In genomic region chr6:90221403-90221802, GRCh38 we compare ENCODE assay signal across 20 cellular contexts.
DNase-seq lines count a peak whose midpoint lies in the region; ATAC-seq and TF ChIP-seq lines count a peak whose summit lies in the region.
"Had no signal": no experiment of that assay in that cellular context is flagged by ENCODE, and none has a peak within 500 bp of the region (broad histone marks: within the 10 kb centered on the region; RNA-seq: fewer than 3 reads in every experiment).

No MANE protein-coding gene starts in this region.

- no peak for TF ChIP-seq POLR2A in gastrocnemius medialis (IDR thresholded peaks at IDR 0.05)

- in situ Hi-C loops in gastrocnemius medialis (cut with MboI; ENCODE audit: low sequenced_read_pairs in 4 of 4) = no loop called here

- H3K9me3 ChIP-seq in gastrocnemius medialis = no peaks in the 10 kb centered on the region
- H3K9me3 ChIP-seq: HAP-1 had no signal

- intact Hi-C loops in gastrocnemius medialis (cut with DNase I; ENCODE audit: low total_unique reads) = no loop called here

- ATAC-seq in foreskin keratinocyte (no peak), gastrocnemius medialis (no peak), HG03342 (IDR thresholded peaks at IDR 0.05; ENCODE audit: unreplicated experiment) (no peak), GM19455 (IDR thresholded peaks at IDR 0.05; ENCODE audit: unreplicated experiment) (no peak)
- ATAC-seq: natural killer cell treated with Interleukin-12 subunit alpha and Interleukin-12 subunit beta and Interleukin-15 and Interleukin-18, amount 100 ng/mL, for 72 hours; T-cell had no signal

- H3K4me3 ChIP-seq in gastrocnemius medialis = no peak overlapping the region
- H3K4me3 ChIP-seq: HAP-1, tibial artery had no signal

- TF ChIP-seq CTCF in foreskin keratinocyte (conservative IDR thresholded peaks at IDR 0.05) = no peak
- no peak for TF ChIP-seq CTCF in gastrocnemius medialis (IDR thresholded peaks at IDR 0.05 in 4 of 5, conservative IDR thresholded peaks at IDR 0.05 in 1 of 5)

- H3K4me1 ChIP-seq in foreskin keratinocyte = peaks cover 28% of the 10 kb centered on the region
- peaks cover 27 to 39% of the 10 kb centered on the region in 2 donors for H3K4me1 ChIP-seq in gastrocnemius medialis

- DNase-seq in DMS53 (lab: John Stamatoyannopoulos, UW) = peak; percentile 8
- DNase-seq in DMS53 treated with DMSO at 0.1 percent for 48 hours (lab: John Stamatoyannopoulos, UW; ENCODE audit: unreplicated experiment) = no peak
- peak; percentile 53 for DNase-seq in NAMALWA (ENCODE audit: low spot score)
- DNase-seq in foreskin keratinocyte = no peak
- DNase-seq in gastrocnemius medialis = no peak
- no peak for DNase-seq in glomerular visceral epithelial cell (ENCODE audit: extremely low spot score)
- DNase-seq: activated CD4-positive, alpha-beta T cell treated with anti-CD3 and anti-CD28 coated beads, Interleukin-2, amount 10 ng/mL, durations not matched to agents 7 days and 5 days; AML-193; NCI-H1417; NCI-H526; OCI-M1; SHP77; stimulated activated naive CD4-positive, alpha-beta T cell; T-cell; tibial artery had no signal

- no peaks in the 10 kb centered on the region for H3K27me3 ChIP-seq in foreskin keratinocyte
- no peaks in the 10 kb centered on the region for H3K27me3 ChIP-seq in gastrocnemius medialis
- H3K27me3 ChIP-seq: tibial artery had no signal

- no peaks in the 10 kb centered on the region for H3K36me3 ChIP-seq in gastrocnemius medialis
- H3K36me3 ChIP-seq: HAP-1, tibial artery had no signal

- H3K27ac ChIP-seq in foreskin keratinocyte (peak overlapping the region; percentile 93), gastrocnemius medialis (peak overlapping the region; percentile 86 to 96 (median 93))
- H3K27ac ChIP-seq: 22Rv1, tibial artery had no signal

Comparison
In these comparisons a context has a peak if more than half of its experiments do, and no peak if none do; other contexts are left out.
1. DNase-seq: peak in DMS53 (single experiment) and NAMALWA (single experiment); none in DMS53 treated with DMSO at 0.1 percent for 48 hours (single experiment), foreskin keratinocyte (0 of 2), gastrocnemius medialis (0 of 2) and glomerular visceral epithelial cell (single experiment).